9 cellular contexts compared by ENCODE assay signal in the genomic region with DNA sequence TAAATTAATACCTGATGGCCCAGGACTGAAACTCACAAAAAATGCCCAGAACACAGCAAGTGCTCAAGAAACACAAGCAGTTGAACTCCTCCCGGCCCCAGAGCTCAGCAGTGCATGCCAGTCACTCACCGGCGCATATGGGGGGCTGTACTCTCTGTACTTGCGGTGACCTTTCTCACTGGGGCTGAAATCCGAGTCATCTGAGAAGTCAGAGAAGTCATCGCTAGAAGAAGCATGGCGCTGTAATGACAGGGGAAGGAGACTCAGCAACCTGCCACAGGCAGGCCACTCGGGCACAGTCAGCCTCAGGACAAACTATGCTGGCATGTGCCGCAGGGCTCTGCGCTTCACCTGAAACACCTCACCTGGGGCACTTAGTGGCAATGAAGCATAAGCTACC. TPM values are rescaled to one million over a fixed set of nuclear protein-coding genes. Genes with fewer than 3 reads are reported as not detected.
A peak's percentile ranks its signal among the peaks of the same experiment; 100 is the strongest.
DNase-seq lines count a peak whose midpoint lies in the region; ATAC-seq and TF ChIP-seq lines count a peak whose summit lies in the region.
"Had no signal": no experiment of that assay in that cellular context is flagged by ENCODE, and none has a peak within 500 bp of the region (broad histone marks: within the 10 kb centered on the region; RNA-seq: fewer than 3 reads in every experiment).

No MANE protein-coding gene starts in this region.

- H2BK20ac ChIP-seq in H9 (ENCODE audit: low read depth, low read length, poor library complexity, severe bottlenecking) = no peak overlapping the region

- intact Hi-C loops in CD4-positive, alpha-beta memory T cell (cut with micrococcal nuclease) = loop anchor here (1.0 kb wide), 1 partner anchor 19 kb away; a partner anchor contains a TSS

- no peaks in the 10 kb centered on the region for H3K23me2 ChIP-seq in H9 (ENCODE audit: insufficient read length, low read depth, low read length, poor library complexity, severe bottlenecking)

- no peak overlapping the region for H3K14ac ChIP-seq in H9 (ENCODE audit: insufficient read depth, low read length)

- H3K18ac ChIP-seq in H9 (ENCODE audit: insufficient read length, low read depth, low read length) = no peak overlapping the region

- H3K4me3 ChIP-seq in CD4-positive, alpha-beta memory T cell (ENCODE audit: low read length in 2 of 2) = no peak overlapping the region

- H3K9me3 ChIP-seq in CD4-positive, alpha-beta memory T cell (ENCODE audit: control insufficient read depth in 1 of 2, low read length in 2 of 2) = no peaks in the 10 kb centered on the region
- H3K9me3 ChIP-seq in H9 (ENCODE audit: control insufficient read depth, low read depth, low read length) = no peaks in the 10 kb centered on the region

- no peak overlapping the region for H2BK120ac ChIP-seq in H9 (ENCODE audit: low read depth, low read length, poor library complexity, severe bottlenecking)

- no peak overlapping the region for H3K23ac ChIP-seq in H9 (ENCODE audit: insufficient read length, low read depth, low read length)

- no peaks in the 10 kb centered on the region for H4K20me1 ChIP-seq in H9 (ENCODE audit: control insufficient read depth, insufficient read depth, insufficient read length)

- no peak overlapping the region for H4K5ac ChIP-seq in H9 (ENCODE audit: insufficient read length, low read depth, low read length)

- H4K8ac ChIP-seq in H9 (replicated peaks; ENCODE audit: insufficient read length, low read depth, low read length) = no peak overlapping the region

- H3K36me3 ChIP-seq in CD4-positive, alpha-beta memory T cell (ENCODE audit: insufficient read depth, low read length) = peaks cover 39% of the 10 kb centered on the region

- H4K91ac ChIP-seq in H9 (ENCODE audit: insufficient read length, low read depth, low read length) = no peak overlapping the region

- H3K27me3 Mint-ChIP-seq in CD4-positive, alpha-beta memory T cell = no peaks in the 10 kb centered on the region
- no peaks in the 10 kb centered on the region for H3K27me3 Mint-ChIP-seq in activated CD8-positive, alpha-beta memory T cell treated with anti-CD3 and anti-CD28 coated beads, Interleukin-2, amount 10 ng/mL, durations not matched to agents 7 days and 5 days
- H3K27me3 Mint-ChIP-seq in natural killer cell treated with Interleukin-12 subunit alpha and Interleukin-12 subunit beta and Interleukin-15 and Interleukin-18, amount 100 ng/mL, for 72 hours = no peaks in the 10 kb centered on the region
- H3K27me3 Mint-ChIP-seq in H9 (ENCODE audit: low read depth) = no peaks in the 10 kb centered on the region

- H3K79me1 ChIP-seq in H9 (ENCODE audit: insufficient read depth, low read depth, low read length, poor library complexity, severe bottlenecking) = peaks cover 7% of the 10 kb centered on the region

- TF ChIP-seq CTCF in GM20000 (IDR thresholded peaks at IDR 0.05; ENCODE audit: extremely low read depth, missing control alignments) (no peak), H9 (conservative IDR thresholded peaks at IDR 0.05) (no peak)

- H2AFZ ChIP-seq in H9 (ENCODE audit: low read length) = no peak overlapping the region

- H3K4ac ChIP-seq in H9 (ENCODE audit: low read depth, low read length) = no peak overlapping the region

- no peak overlapping the region for H2BK5ac ChIP-seq in H9 (ENCODE audit: insufficient read length, low read length)

- H3K9ac ChIP-seq in H9 (ENCODE audit: extremely low read depth, insufficient read length, low read length) = no peak overlapping the region

- no peak overlapping the region for H2AK5ac ChIP-seq in H9 (ENCODE audit: insufficient read length, low read length)

- no CpG with 5 or more reads among the region's 10 CpGs for WGBS in H9 (ENCODE audit: extremely low coverage, insufficient read length, low lambda C conversion rate)

- H3K36me3 Mint-ChIP-seq in CD4-positive, alpha-beta memory T cell = peaks cover 37 to 55% of the 10 kb centered on the region in 2 donors
- H3K36me3 Mint-ChIP-seq in activated CD8-positive, alpha-beta memory T cell treated with anti-CD3 and anti-CD28 coated beads, Interleukin-2, amount 10 ng/mL, durations not matched to agents 7 days and 5 days = peaks cover 47% of the 10 kb centered on the region
- peaks cover 25% of the 10 kb centered on the region for H3K36me3 Mint-ChIP-seq in natural killer cell treated with Interleukin-12 subunit alpha and Interleukin-12 subunit beta and Interleukin-15 and Interleukin-18, amount 100 ng/mL, for 72 hours
- peaks cover 37 to 62% (median 52%) of the 10 kb centered on the region in 3 experiments for H3K36me3 Mint-ChIP-seq in H9 (ENCODE audit: insufficient read depth in 1 of 3, low read depth in 3 of 3)

- H3K4me3 Mint-ChIP-seq in CD4-positive, alpha-beta memory T cell = peak overlapping the region in 6 of 8 donors; percentile 5 to 67 (median 42)
- peak overlapping the region; percentile 81 for H3K4me3 Mint-ChIP-seq in activated CD8-positive, alpha-beta memory T cell treated with anti-CD3 and anti-CD28 coated beads, Interleukin-2, amount 10 ng/mL, durations not matched to agents 7 days and 5 days
- H3K4me3 Mint-ChIP-seq in natural killer cell treated with Interleukin-12 subunit alpha and Interleukin-12 subunit beta and Interleukin-15 and Interleukin-18, amount 100 ng/mL, for 72 hours = peak overlapping the region; percentile 100
- no peak overlapping the region; a peak in 1 of 5 replicates for H3K4me3 Mint-ChIP-seq in H9

- no peak overlapping the region for H3K56ac ChIP-seq in H9 (ENCODE audit: insufficient read length, low read depth, low read length)

- no peak overlapping the region for H2BK15ac ChIP-seq in H9 (ENCODE audit: low read depth, low read length)

- peak; percentile 74 for ATAC-seq in activated CD8-positive, alpha-beta memory T cell treated with anti-CD3 and anti-CD28 coated beads, Interleukin-2, amount 10 ng/mL, durations not matched to agents 7 days and 5 days
- ATAC-seq in natural killer cell treated with Interleukin-12 subunit alpha and Interleukin-12 subunit beta and Interleukin-15 and Interleukin-18, amount 100 ng/mL, for 72 hours = peak; percentile 40 to 80
- ATAC-seq: foreskin keratinocyte had no signal

- H3K4me2 ChIP-seq in H9 (ENCODE audit: insufficient read depth, insufficient read length, low read length) = no peak overlapping the region

- peak overlapping the region; percentile 65 to 98 (median 95) for H3K27ac Mint-ChIP-seq in CD4-positive, alpha-beta memory T cell
- H3K27ac Mint-ChIP-seq in activated CD8-positive, alpha-beta memory T cell treated with anti-CD3 and anti-CD28 coated beads, Interleukin-2, amount 10 ng/mL, durations not matched to agents 7 days and 5 days = peak overlapping the region; percentile 90
- peak overlapping the region; percentile 100 for H3K27ac Mint-ChIP-seq in natural killer cell treated with Interleukin-12 subunit alpha and Interleukin-12 subunit beta and Interleukin-15 and Interleukin-18, amount 100 ng/mL, for 72 hours
- peak overlapping the region in 1 of 3 experiments; percentile 88; a peak in 3 of 7 replicates for H3K27ac Mint-ChIP-seq in H9

- H3K27ac ChIP-seq in CD4-positive, alpha-beta memory T cell (ENCODE audit: low read depth, low read length) = peak overlapping the region; percentile 77
- no peak overlapping the region for H3K27ac ChIP-seq in H9 (ENCODE audit: insufficient read length, low read depth, low read length)
- H3K27ac ChIP-seq: foreskin keratinocyte had no signal

- no peak for DNase-seq in CD4-positive, alpha-beta memory T cell
- DNase-seq in GM20000 (ENCODE audit: low spot score) (peak; percentile 82), NCI-H446 (lab: John Stamatoyannopoulos, UW) (no peak), hepatic stellate cell (ENCODE audit: low spot score) (no peak), middle frontal gyrus (ENCODE audit: extremely low spot score, low spot score) (no peak), H9 (no peak)
- DNase-seq in activated CD8-positive, alpha-beta memory T cell treated with anti-CD3 and anti-CD28 coated beads, Interleukin-2, amount 10 ng/mL, durations not matched to agents 7 days and 5 days = peak; percentile 87
- DNase-seq in natural killer cell treated with Interleukin-12 subunit alpha and Interleukin-12 subunit beta and Interleukin-15 and Interleukin-18, amount 100 ng/mL, for 72 hours (ENCODE audit: low spot score) = peak; percentile 67
- DNase-seq: foreskin keratinocyte had no signal

- CTCF ChIA-PET in CD4-positive, alpha-beta memory T cell (lab: Charles Lee; ENCODE audit: partially characterized antibody) = interaction anchor here (0.6 to 7.8 kb wide), 8 partner anchors 11 to 283 kb away, joined by 3 to 46 read pairs (median 4); a partner anchor contains a TSS
- CTCF ChIA-PET in activated CD8-positive, alpha-beta memory T cell treated with anti-CD3 and anti-CD28 coated beads, Interleukin-2, amount 10 ng/mL, durations not matched to agents 7 days and 5 days (lab: Charles Lee) = interaction anchor here (0.6 to 4.1 kb wide), 11 partner anchors 9 to 81 kb away, joined by 3 to 36 read pairs (median 8); a partner anchor contains a TSS

- no peak overlapping the region for H3T11ph ChIP-seq in H9 (ENCODE audit: low read length)

- H3K79me2 ChIP-seq in H9 (ENCODE audit: insufficient read depth, low read length) = peaks cover 4% of the 10 kb centered on the region; the same call in 1 of the 2 replicates

- POLR2A ChIA-PET in CD4-positive, alpha-beta memory T cell (lab: Charles Lee; ENCODE audit: partially characterized antibody) = interaction anchor here (0.5 to 10.2 kb wide), 5 partner anchors 11 to 506 kb away, joined by 3 to 307 read pairs (median 4); a partner anchor contains a TSS

- H3K27me3 ChIP-seq in CD4-positive, alpha-beta memory T cell (ENCODE audit: insufficient read depth, low read length) = no peaks in the 10 kb centered on the region
- no peaks in the 10 kb centered on the region for H3K27me3 ChIP-seq in H9 (ENCODE audit: insufficient read depth, low read length)
- H3K27me3 ChIP-seq: foreskin keratinocyte had no signal

- H3K4me1 Mint-ChIP-seq in CD4-positive, alpha-beta memory T cell = peaks cover 24 to 63% (median 42%) of the 10 kb centered on the region in 4 donors
- peaks cover 83% of the 10 kb centered on the region for H3K4me1 Mint-ChIP-seq in activated CD8-positive, alpha-beta memory T cell treated with anti-CD3 and anti-CD28 coated beads, Interleukin-2, amount 10 ng/mL, durations not matched to agents 7 days and 5 days
- H3K4me1 Mint-ChIP-seq in natural killer cell treated with Interleukin-12 subunit alpha and Interleukin-12 subunit beta and Interleukin-15 and Interleukin-18, amount 100 ng/mL, for 72 hours (ENCODE audit: low read depth in 2 of 2) = peaks cover 63% of the 10 kb centered on the region in 2 donors
- H3K4me1 Mint-ChIP-seq in H9 = peaks cover 28 to 37% of the 10 kb centered on the region in 2 experiments

- H3K4me1 ChIP-seq in CD4-positive, alpha-beta memory T cell (ENCODE audit: insufficient read depth, low read length) = peaks cover 42% of the 10 kb centered on the region
- no peaks in the 10 kb centered on the region; the same call in 1 of the 2 replicates for H3K4me1 ChIP-seq in H9 (ENCODE audit: insufficient read depth, low read length)

- no peak overlapping the region for H2BK12ac ChIP-seq in H9 (ENCODE audit: insufficient read length, low read depth, low read length)

- no peaks in the 10 kb centered on the region for H3K9me3 Mint-ChIP-seq in CD4-positive, alpha-beta memory T cell
- H3K9me3 Mint-ChIP-seq in activated CD8-positive, alpha-beta memory T cell treated with anti-CD3 and anti-CD28 coated beads, Interleukin-2, amount 10 ng/mL, durations not matched to agents 7 days and 5 days (ENCODE audit: low read depth) = no peaks in the 10 kb centered on the region
- H3K9me3 Mint-ChIP-seq in natural killer cell treated with Interleukin-12 subunit alpha and Interleukin-12 subunit beta and Interleukin-15 and Interleukin-18, amount 100 ng/mL, for 72 hours = no peaks in the 10 kb centered on the region
- no peaks in the 10 kb centered on the region for H3K9me3 Mint-ChIP-seq in H9

RNA-seq across cellular contexts. Expression of a gene that starts 19.7 kb away (rescaled TPM):
- total RNA-seq in CD4-positive, alpha-beta memory T cell = 10 to 100 TPM; 74.8 to 75.7 TPM
- polyA plus RNA-seq in CD4-positive, alpha-beta memory T cell = 1 to 10 TPM in 1 of 2 donors, under 1 TPM in 1; 0.33 to 3.4 TPM
- total RNA-seq in activated CD8-positive, alpha-beta memory T cell treated with anti-CD3 and anti-CD28 coated beads, Interleukin-2, amount 10 ng/mL, durations not matched to agents 7 days and 5 days = 100 to 1,000 TPM in 1 of 2 experiments, 10 to 100 TPM in 1; 98.9 to 114 TPM
- 100 to 1,000 TPM; 150 to 169 TPM for total RNA-seq in natural killer cell treated with Interleukin-12 subunit alpha and Interleukin-12 subunit beta and Interleukin-15 and Interleukin-18, amount 100 ng/mL, for 72 hours
- total RNA-seq in H9 (2021) = 105 and 109 TPM in 2 replicates

RNA-seq across cellular contexts. Expression of a gene that starts 36.8 kb away (rescaled TPM):
- 10 to 100 TPM; 35.3 to 36.0 TPM for total RNA-seq in CD4-positive, alpha-beta memory T cell
- 100 to 1,000 TPM; 107 to 182 TPM for polyA plus RNA-seq in CD4-positive, alpha-beta memory T cell
- total RNA-seq in activated CD8-positive, alpha-beta memory T cell treated with anti-CD3 and anti-CD28 coated beads, Interleukin-2, amount 10 ng/mL, durations not matched to agents 7 days and 5 days = 100 to 1,000 TPM; 153 to 171 TPM
- total RNA-seq in natural killer cell treated with Interleukin-12 subunit alpha and Interleukin-12 subunit beta and Interleukin-15 and Interleukin-18, amount 100 ng/mL, for 72 hours = 100 to 1,000 TPM in 1 of 2 donors, 10 to 100 TPM in 1; 95.6 to 158 TPM
- 232 and 234 TPM in 2 replicates for total RNA-seq in H9 (2021)

RNA-seq across cellular contexts. Expression of a gene that starts 45.4 kb away (rescaled TPM):
- 10 to 100 TPM; 34.1 to 36.0 TPM for total RNA-seq in CD4-positive, alpha-beta memory T cell
- polyA plus RNA-seq in CD4-positive, alpha-beta memory T cell = 100 to 1,000 TPM; 112 to 133 TPM
- 10 to 100 TPM; 77.5 to 87.8 TPM for total RNA-seq in activated CD8-positive, alpha-beta memory T cell treated with anti-CD3 and anti-CD28 coated beads, Interleukin-2, amount 10 ng/mL, durations not matched to agents 7 days and 5 days
- 10 to 100 TPM; 35.0 to 62.7 TPM for total RNA-seq in natural killer cell treated with Interleukin-12 subunit alpha and Interleukin-12 subunit beta and Interleukin-15 and Interleukin-18, amount 100 ng/mL, for 72 hours
- 65.1 and 66.9 TPM in 2 replicates for total RNA-seq in H9 (2021)

Comparison
In these comparisons a context has a peak if more than half of its experiments do, and no peak if none do; other contexts are left out.
1. DNase-seq: peak in GM20000 (single experiment), activated CD8-positive, alpha-beta memory T cell treated with anti-CD3 and anti-CD28 coated beads, Interleukin-2, amount 10 ng/mL, durations not matched to agents 7 days and 5 days (single experiment) and natural killer cell treated with Interleukin-12 subunit alpha and Interleukin-12 subunit beta and Interleukin-15 and Interleukin-18, amount 100 ng/mL, for 72 hours (single experiment); none in CD4-positive, alpha-beta memory T cell (0 of 5), NCI-H446 (0 of 2), hepatic stellate cell (single experiment), middle frontal gyrus (single experiment) and H9 (single experiment).
2. H3K4me3 Mint-ChIP-seq: peak in CD4-positive, alpha-beta memory T cell (6 of 8), activated CD8-positive, alpha-beta memory T cell treated with anti-CD3 and anti-CD28 coated beads, Interleukin-2, amount 10 ng/mL, durations not matched to agents 7 days and 5 days (single experiment) and natural killer cell treated with Interleukin-12 subunit alpha and Interleukin-12 subunit beta and Interleukin-15 and Interleukin-18, amount 100 ng/mL, for 72 hours (single experiment); none in H9 (0 of 2).